13 cellular contexts compared by ENCODE assay signal in the genomic region with DNA sequence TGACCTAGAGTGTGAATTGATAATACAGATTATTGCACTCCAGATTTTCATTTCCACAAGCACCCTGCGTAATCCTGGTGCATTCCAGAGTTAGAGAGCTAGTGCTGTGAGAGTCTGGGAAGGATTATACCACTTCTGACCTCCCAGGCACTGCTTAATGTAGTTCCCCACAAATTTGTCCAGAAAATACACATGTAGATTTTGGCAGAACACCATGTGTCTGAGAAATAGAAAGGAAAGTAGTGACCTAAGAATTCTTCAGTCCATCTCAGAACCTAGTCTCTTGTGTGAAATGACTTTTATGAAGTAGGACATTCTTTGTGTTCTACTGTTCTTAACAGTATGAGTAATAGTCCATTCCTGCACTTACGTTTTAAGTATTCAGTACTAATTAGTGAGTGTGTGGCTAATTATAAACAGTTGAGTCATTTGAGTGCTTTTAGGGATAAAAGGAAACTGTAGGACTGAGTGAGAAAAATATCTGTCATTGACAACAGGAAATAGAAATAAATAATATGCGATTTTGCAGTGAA. TPM values are rescaled to one million over a fixed set of nuclear protein-coding genes. Genes with fewer than 3 reads are reported as not detected.
DNase-seq lines count a peak whose midpoint lies in the region; ATAC-seq and TF ChIP-seq lines count a peak whose summit lies in the region.
"Had no signal": no experiment of that assay in that cellular context is flagged by ENCODE, and none has a peak within 500 bp of the region (broad histone marks: within the 10 kb centered on the region; RNA-seq: fewer than 3 reads in every experiment).

No MANE protein-coding gene starts in this region.

- no peaks in the 10 kb centered on the region for H3K4me1 Mint-ChIP-seq in activated T-helper 2 cell treated with anti-CD3 and anti-CD28 coated beads, Interferon-gamma antibody, Interleukin-2, Interleukin-4, amounts not matched to agents 10 μg/mL and 5 μg/mL and 100 μg/mL, durations not matched to agents 14 hours and 24 hours and 36 hours (ENCODE audit: low read depth)

- DNase-seq in GM06990 (ENCODE audit: extremely low read depth, insufficient read length) = peak; percentile 37
- peak; percentile 68 for DNase-seq in adipocyte (ENCODE audit: low read depth)
- peak; percentile 71 for DNase-seq in foreskin melanocyte
- no peak for DNase-seq in sciatic nerve (ENCODE audit: low spot score)
- DNase-seq in NCI-H187 treated with DMSO at 0.1 percent for 48 hours (lab: John Stamatoyannopoulos, UW) = no peak
- no peak for DNase-seq in KBM-7
- DNase-seq in activated T-helper 2 cell treated with anti-CD3 and anti-CD28 coated beads, Interferon-gamma antibody, Interleukin-2, Interleukin-4, amounts not matched to agents 10 μg/mL and 5 μg/mL and 100 μg/mL, durations not matched to agents 14 hours and 24 hours and 36 hours (ENCODE audit: low spot score) = no peak
- DNase-seq: activated T-cell treated with anti-CD3 and anti-CD28 coated beads for 4 hours; dorsolateral prefrontal cortex; NCI-H524; stimulated activated CD4-positive, alpha-beta T cell treated with anti-CD3 and anti-CD28 coated beads, Interleukin-4, amount 100 ng/mL, for 1 hour had no signal

- no peak overlapping the region for H3K4me3 ChIP-seq in GM06990 (replicated peaks; ENCODE audit: low read depth, low read length)
- peak overlapping the region; percentile 41 for H3K4me3 ChIP-seq in adipocyte (ENCODE audit: low read length)
- H3K4me3 ChIP-seq: dorsolateral prefrontal cortex had no signal

- H3K36me3 Mint-ChIP-seq in activated T-helper 2 cell treated with anti-CD3 and anti-CD28 coated beads, Interferon-gamma antibody, Interleukin-2, Interleukin-4, amounts not matched to agents 10 μg/mL and 5 μg/mL and 100 μg/mL, durations not matched to agents 14 hours and 24 hours and 36 hours (ENCODE audit: low read depth) = no peaks in the 10 kb centered on the region

- peaks cover 13% of the 10 kb centered on the region for H3K4me1 ChIP-seq in adipocyte (ENCODE audit: control insufficient read depth, insufficient read depth, low read length)

- H3K9me3 ChIP-seq in adipocyte (ENCODE audit: control insufficient read depth, low read length) = peaks cover under 1% of the 10 kb centered on the region

- ATAC-seq in sciatic nerve (peak; percentile 92), HG03139 (IDR thresholded peaks at IDR 0.05; ENCODE audit: unreplicated experiment) (no peak)

- H3K27ac Mint-ChIP-seq in activated T-helper 2 cell treated with anti-CD3 and anti-CD28 coated beads, Interferon-gamma antibody, Interleukin-2, Interleukin-4, amounts not matched to agents 10 μg/mL and 5 μg/mL and 100 μg/mL, durations not matched to agents 14 hours and 24 hours and 36 hours = no peak overlapping the region
- H3K27ac Mint-ChIP-seq: T-helper 1 cell treated with Interleukin-12 subunit alpha and Interleukin-12 subunit beta and Interleukin-4 antibody, amounts not matched to agents 30 μg/mL and 1 μg/mL, for 36 hours had no signal

- H3K9me3 Mint-ChIP-seq in activated T-helper 2 cell treated with anti-CD3 and anti-CD28 coated beads, Interferon-gamma antibody, Interleukin-2, Interleukin-4, amounts not matched to agents 10 μg/mL and 5 μg/mL and 100 μg/mL, durations not matched to agents 14 hours and 24 hours and 36 hours = peaks cover under 1% of the 10 kb centered on the region

- H3K27me3 ChIP-seq in GM06990 (replicated peaks; ENCODE audit: control insufficient read depth, insufficient read depth, low read length) (no peaks in the 10 kb centered on the region), adipocyte (replicated peaks; ENCODE audit: control insufficient read depth, insufficient read depth, low read length) (no peaks in the 10 kb centered on the region)
- H3K27me3 ChIP-seq: dorsolateral prefrontal cortex had no signal

- H3K36me3 ChIP-seq in GM06990 (ENCODE audit: control insufficient read depth, insufficient read depth, low read length) (no peaks in the 10 kb centered on the region), adipocyte (ENCODE audit: control insufficient read depth, insufficient read depth, low read length, severe bottlenecking) (peaks cover 6% of the 10 kb centered on the region)

- H3K9ac ChIP-seq in adipocyte (ENCODE audit: low read length) = peak overlapping the region; percentile 17

- H3K27me3 Mint-ChIP-seq in activated T-helper 2 cell treated with anti-CD3 and anti-CD28 coated beads, Interferon-gamma antibody, Interleukin-2, Interleukin-4, amounts not matched to agents 10 μg/mL and 5 μg/mL and 100 μg/mL, durations not matched to agents 14 hours and 24 hours and 36 hours (ENCODE audit: low read depth) = no peaks in the 10 kb centered on the region

- in situ Hi-C loops in KBM-7 (cut with MboI; ENCODE audit: low pct_unique_long_range_greater_than_20kb, low sequenced_read_pairs) = loop anchor here (25.0 kb wide), 1 partner anchor 156 kb away; no protein-coding TSS in a partner anchor

- H3K4me3 Mint-ChIP-seq in activated T-helper 2 cell treated with anti-CD3 and anti-CD28 coated beads, Interferon-gamma antibody, Interleukin-2, Interleukin-4, amounts not matched to agents 10 μg/mL and 5 μg/mL and 100 μg/mL, durations not matched to agents 14 hours and 24 hours and 36 hours (ENCODE audit: low read depth) = no peak overlapping the region
- H3K4me3 Mint-ChIP-seq: T-helper 1 cell treated with Interleukin-12 subunit alpha and Interleukin-12 subunit beta and Interleukin-4 antibody, amounts not matched to agents 30 μg/mL and 1 μg/mL, for 36 hours had no signal

- intact Hi-C loops in sciatic nerve (cut with DNase I) = no loop called here
- intact Hi-C loops in activated T-helper 2 cell treated with anti-CD3 and anti-CD28 coated beads, Interferon-gamma antibody, Interleukin-2, Interleukin-4, amounts not matched to agents 10 μg/mL and 5 μg/mL and 100 μg/mL, durations not matched to agents 14 hours and 24 hours and 36 hours (cut with micrococcal nuclease) = no loop called here

- no peak for TF ChIP-seq CTCF in GM06990 (IDR thresholded peaks at IDR 0.05; ENCODE audit: insufficient read depth, low read length, poor library complexity, severe bottlenecking)

RNA-seq across cellular contexts. Expression of gene PTPDC1, which starts 27.8 kb away (rescaled TPM):
- total RNA-seq in sciatic nerve = 50.2 TPM
- 7.1 and 7.2 TPM in 2 replicates for total RNA-seq in activated T-helper 2 cell treated with anti-CD3 and anti-CD28 coated beads, Interferon-gamma antibody, Interleukin-2, Interleukin-4, amounts not matched to agents 10 μg/mL and 5 μg/mL and 100 μg/mL, durations not matched to agents 14 hours and 24 hours and 36 hours

Comparison
In these comparisons a context has a peak if more than half of its experiments do, and no peak if none do; other contexts are left out.
1. DNase-seq: peak in GM06990 (single experiment), adipocyte (single experiment) and foreskin melanocyte (single experiment); none in sciatic nerve (single experiment), NCI-H187 treated with DMSO at 0.1 percent for 48 hours (single experiment), KBM-7 (single experiment) and activated T-helper 2 cell treated with anti-CD3 and anti-CD28 coated beads, Interferon-gamma antibody, Interleukin-2, Interleukin-4, amounts not matched to agents 10 μg/mL and 5 μg/mL and 100 μg/mL, durations not matched to agents 14 hours and 24 hours and 36 hours (single experiment).